ENCODE assay signal across 27 cellular contexts in the genomic region with DNA sequence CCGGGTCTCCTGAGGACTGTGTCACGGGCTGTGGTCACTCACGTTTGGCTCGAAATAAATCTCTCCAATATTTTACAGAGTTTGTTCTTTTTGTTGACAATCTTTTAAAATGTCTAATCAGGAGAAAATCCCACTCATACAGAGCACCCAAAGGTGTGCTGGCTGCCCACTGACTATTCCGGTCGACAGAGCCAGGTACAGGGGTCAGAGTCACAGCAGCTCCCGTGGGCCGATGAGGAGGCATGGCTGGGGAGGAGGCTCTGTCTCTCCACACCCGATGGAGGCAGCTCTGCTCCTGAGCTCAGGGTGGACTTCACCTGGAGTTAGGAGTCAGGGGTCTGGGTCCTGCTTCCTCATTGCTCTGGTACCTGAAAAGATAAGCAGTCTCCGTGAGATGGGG. TPM values are rescaled to one million over a fixed set of nuclear protein-coding genes. Genes with fewer than 3 reads are reported as not detected.
"Had no signal": no experiment of that assay in that cellular context is flagged by ENCODE, and none has a peak within 500 bp of the region (broad histone marks: within the 10 kb centered on the region; RNA-seq: fewer than 3 reads in every experiment).

No MANE protein-coding gene starts in this region.

- H3K27ac ChIP-seq: coronary artery, esophagus squamous epithelium, gastroesophageal sphincter, heart right ventricle, ovary, psoas muscle, right atrium auricular region, thoracic aorta, upper lobe of right lung had no signal

- DNase-seq: activated B cell treated with CpG ODN at 0.5 μM for 24 hours; activated CD4-positive, alpha-beta T cell treated with anti-CD3 and anti-CD28 coated beads for 36 hours; activated CD4-positive, alpha-beta T cell treated with anti-CD3 and anti-CD28 coated beads, Interleukin-2, amount 50 U/mL, for 48 hours; activated CD8-positive, alpha-beta memory T cell treated with anti-CD3 and anti-CD28 coated beads, Interleukin-2, amount 50 U/mL, for 48 hours; activated naive CD4-positive, alpha-beta T cell; activated naive CD8-positive, alpha-beta T cell treated with anti-CD3 and anti-CD28 coated beads, Interleukin-2, amount 10 ng/mL, durations not matched to agents 7 days and 5 days; activated T-cell treated with anti-CD3 and anti-CD28 coated beads, Interleukin-2, amount 50 U/mL, for 4 hours; amniotic stem cell; esophagus squamous epithelium; heart right ventricle; left colon; mesenchymal stem cell; naive B cell; ovary; psoas muscle; stimulated activated CD4-positive, alpha-beta T cell treated with anti-CD3 and anti-CD28 coated beads, Interleukin-4, amount 100 ng/mL, for 24 hours; stimulated activated naive CD4-positive, alpha-beta T cell treated with Interleukin-2 at 50 U/mL for 16 hours; T-helper 1 cell; upper lobe of right lung had no signal

- H3K4me3 Mint-ChIP-seq: activated B cell treated with CpG ODN at 0.5 μM for 24 hours; activated CD4-positive, alpha-beta T cell treated with anti-CD3 and anti-CD28 coated beads for 36 hours; activated naive CD8-positive, alpha-beta T cell treated with anti-CD3 and anti-CD28 coated beads, Interleukin-2, amount 10 ng/mL, durations not matched to agents 7 days and 5 days; activated T-cell treated with anti-CD3 and anti-CD28 coated beads, Interleukin-2, amount 50 U/mL, for 4 hours had no signal

- H3K27ac Mint-ChIP-seq: activated B cell treated with CpG ODN at 0.5 μM for 24 hours; activated CD4-positive, alpha-beta T cell treated with anti-CD3 and anti-CD28 coated beads for 36 hours; activated naive CD8-positive, alpha-beta T cell treated with anti-CD3 and anti-CD28 coated beads, Interleukin-2, amount 10 ng/mL, durations not matched to agents 7 days and 5 days; activated T-helper 2 cell treated with anti-CD3 and anti-CD28 coated beads, Interferon-gamma antibody, Interleukin-2, Interleukin-4, amounts not matched to agents 10 μg/mL and 5 μg/mL and 100 μg/mL, durations not matched to agents 14 hours and 24 hours and 36 hours had no signal

- H3K36me3 Mint-ChIP-seq: activated naive CD8-positive, alpha-beta T cell treated with anti-CD3 and anti-CD28 coated beads, Interleukin-2, amount 10 ng/mL, durations not matched to agents 7 days and 5 days; naive B cell had no signal

- H3K4me1 ChIP-seq: heart right ventricle, psoas muscle, right atrium auricular region, upper lobe of right lung had no signal

- H3K9me3 Mint-ChIP-seq: activated B cell treated with CpG ODN at 0.5 μM for 24 hours; activated naive CD8-positive, alpha-beta T cell treated with anti-CD3 and anti-CD28 coated beads, Interleukin-2, amount 10 ng/mL, durations not matched to agents 7 days and 5 days; activated T-cell treated with anti-CD3 and anti-CD28 coated beads, Interleukin-2, amount 50 U/mL, for 4 hours; activated T-helper 2 cell treated with anti-CD3 and anti-CD28 coated beads, Interferon-gamma antibody, Interleukin-2, Interleukin-4, amounts not matched to agents 10 μg/mL and 5 μg/mL and 100 μg/mL, durations not matched to agents 14 hours and 24 hours and 36 hours; naive B cell had no signal

- ATAC-seq: activated CD4-positive, alpha-beta T cell treated with anti-CD3 and anti-CD28 coated beads for 36 hours; activated T-cell treated with anti-CD3 and anti-CD28 coated beads, Interleukin-2, amount 50 U/mL, for 4 hours; gastroesophageal sphincter; left colon; upper lobe of right lung had no signal

- H3K4me1 Mint-ChIP-seq: activated B cell treated with CpG ODN at 0.5 μM for 24 hours; activated CD4-positive, alpha-beta T cell treated with anti-CD3 and anti-CD28 coated beads for 36 hours; activated naive CD8-positive, alpha-beta T cell treated with anti-CD3 and anti-CD28 coated beads, Interleukin-2, amount 10 ng/mL, durations not matched to agents 7 days and 5 days had no signal

- H3K9me3 ChIP-seq: esophagus squamous epithelium, gastroesophageal sphincter, heart right ventricle, ovary, psoas muscle, right atrium auricular region, thoracic aorta, upper lobe of right lung had no signal

- H3K27me3 ChIP-seq: ovary, right atrium auricular region, upper lobe of right lung had no signal

- H3K36me3 ChIP-seq: esophagus squamous epithelium, gastroesophageal sphincter, heart right ventricle, ovary, right atrium auricular region, thoracic aorta, upper lobe of right lung had no signal

- H3K4me3 ChIP-seq: coronary artery, esophagus squamous epithelium, gastroesophageal sphincter, heart right ventricle, ovary, psoas muscle, right atrium auricular region, thoracic aorta, upper lobe of right lung had no signal

RNA-seq across cellular contexts. Expression of a gene that starts 53.7 kb away (rescaled TPM):
- total RNA-seq: activated B cell treated with CpG ODN at 0.5 μM for 24 hours; activated CD4-positive, alpha-beta T cell treated with anti-CD3 and anti-CD28 coated beads for 36 hours; activated CD8-positive, alpha-beta memory T cell treated with anti-CD3 and anti-CD28 coated beads for 36 hours; activated naive CD8-positive, alpha-beta T cell treated with anti-CD3 and anti-CD28 coated beads, Interleukin-2, amount 10 ng/mL, durations not matched to agents 7 days and 5 days; activated T-cell treated with anti-CD3 and anti-CD28 coated beads, Interleukin-2, amount 50 U/mL, for 4 hours; activated T-helper 2 cell treated with anti-CD3 and anti-CD28 coated beads, Interferon-gamma antibody, Interleukin-2, Interleukin-4, amounts not matched to agents 10 μg/mL and 5 μg/mL and 100 μg/mL, durations not matched to agents 14 hours and 24 hours and 36 hours; bronchial epithelial cell; gastroesophageal sphincter; heart right ventricle; psoas muscle; right atrium auricular region; thoracic aorta; upper lobe of right lung had no signal
- polyA plus RNA-seq: heart right ventricle, keratinocyte, ovary, psoas muscle had no signal
